In genomic region chr2:9663008-9663879, GRCh38 we compare ENCODE assay signal across 1 cellular context.
TF ChIP-seq lines count a peak whose summit lies in the region.

No MANE protein-coding gene starts in this region.

TF ChIP-seq in H1, 55 proteins besides CTCF, POLR2A, EP300 and RAD21 (continued from another document):
- TF ChIP-seq CHD7 (IDR thresholded peaks at IDR 0.05; ENCODE audit: insufficient replicate concordance, low read length), result no peak
